ENCODE assay signal across 8 cellular contexts in genomic region chr22:25564320-25564978, GRCh38. TPM values are rescaled to one million over a fixed set of nuclear protein-coding genes. Genes with fewer than 3 reads are reported as not detected.
DNase-seq lines count a peak whose midpoint lies in the region; TF ChIP-seq lines count a peak whose summit lies in the region.

GRK3 (plus strand) TSS chr22:25564675; CDS start chr22:25565041, 366 bp downstream.

- H4K8ac ChIP-seq in mesendoderm (ENCODE audit: low read depth, low read length), result no peak within 1 kb of the TSS

- no peak within 1 kb of the TSS for H4K5ac ChIP-seq in mesendoderm (ENCODE audit: low read length)

- H3K4ac ChIP-seq in mesendoderm (ENCODE audit: low read depth, low read length), result no peak within 1 kb of the TSS

- H3K9ac ChIP-seq in ES-I3 (ENCODE audit: low read depth, low read length), result peak within 1 kb of the TSS; percentile 77
- peak within 1 kb of the TSS; percentile 74 for H3K9ac ChIP-seq in mesendoderm (ENCODE audit: low read length)

- no peaks in the 10 kb centered on the region for H3K79me1 ChIP-seq in mesendoderm (ENCODE audit: low read length)

- peak within 1 kb of the TSS; percentile 70 for H3K18ac ChIP-seq in mesendoderm (ENCODE audit: low read length)

- H2BK120ac ChIP-seq in mesendoderm (ENCODE audit: low read depth, low read length), result no peak within 1 kb of the TSS

- peak within 1 kb of the TSS; percentile 86 for H3K56ac ChIP-seq in mesendoderm (ENCODE audit: low read length)

- no peak within 1 kb of the TSS for H2BK5ac ChIP-seq in mesendoderm (ENCODE audit: low read length)

- H3K4me2 ChIP-seq in mesendoderm (ENCODE audit: low read length), result peak within 1 kb of the TSS; percentile 97

- H3K4me3 ChIP-seq in mesendoderm (ENCODE audit: low read length), result peak within 1 kb of the TSS; percentile 69

- H3K27ac ChIP-seq in mesendoderm (ENCODE audit: low read depth, low read length), result no peak within 1 kb of the TSS

- WGBS in mesendoderm (ENCODE audit: extremely low coverage, insufficient coverage, low lambda C conversion rate), result no CpG with 5 or more reads among the region's 73 CpGs

- peaks cover 21% of the 10 kb centered on the region for H3K4me1 ChIP-seq in ES-I3 (ENCODE audit: insufficient read depth, low read length)
- H3K4me1 ChIP-seq in mesendoderm (ENCODE audit: control insufficient read depth, low read depth, low read length), result no peaks in the 10 kb centered on the region

- no peak within 1 kb of the TSS for H2BK15ac ChIP-seq in mesendoderm (replicated peaks; ENCODE audit: low read depth)

- H3K23ac ChIP-seq in mesendoderm (ENCODE audit: low read length), result no peak within 1 kb of the TSS

- H3K27me3 ChIP-seq in mesendoderm (ENCODE audit: insufficient read depth, low read length, poor library complexity), result peaks cover 4% of the 10 kb centered on the region

- no peaks in the 10 kb centered on the region for H3K9me3 ChIP-seq in ES-I3 (ENCODE audit: control insufficient read depth, insufficient read depth, low read length)

- H2AK5ac ChIP-seq in mesendoderm (ENCODE audit: low read length), result no peak within 1 kb of the TSS

- H3K36me3 ChIP-seq in ES-I3 (ENCODE audit: insufficient read depth, low read length), result no peaks in the 10 kb centered on the region
- no peaks in the 10 kb centered on the region for H3K36me3 ChIP-seq in mesendoderm (ENCODE audit: control insufficient read depth, insufficient read depth, low read length)

- no peaks in the 10 kb centered on the region for H3K79me2 ChIP-seq in mesendoderm (ENCODE audit: control insufficient read depth, insufficient read depth, low read length)

- POLR2A ChIA-PET in HEK293T (lab: Yijun Ruan, JAX), result interaction anchor here (0.8 to 1.1 kb wide), 3 partner anchors 10 to 117 kb away, joined by 3 read pairs; no protein-coding TSS in a partner anchor

- DNase-seq in HEK293T (ENCODE audit: extremely low spot score), result peak; percentile 77
- DNase-seq in NCI-H1930 (lab: John Stamatoyannopoulos, UW), result peak; percentile 55 to 78
- DNase-seq in activated CD4-positive, alpha-beta T cell treated with anti-CD3 and anti-CD28 coated beads, Interleukin-2, amount 50 U/mL, for 24 hours (ENCODE audit: low read depth in 1 of 2, low spot score in 1 of 2), result peak; percentile 28 to 33
- DNase-seq in effector CD4-positive, alpha-beta T cell, result peak; percentile 15
- DNase-seq in mesendoderm, result peak; percentile 78
- peak; percentile 51 for DNase-seq in stimulated activated CD8-positive, alpha-beta memory T cell treated with anti-CD3 and anti-CD28 coated beads, Interleukin-15, amount 100 ng/mL, for 4 hours (ENCODE audit: low read depth in 2 of 2)
- DNase-seq in OCI-M2 (lab: John Stamatoyannopoulos, UW; ENCODE audit: unreplicated experiment), result no peak

- CTCF ChIA-PET in HEK293T (lab: Yijun Ruan, JAX), result no interaction called here

TF ChIP-seq in HEK293T, 16 proteins besides CTCF, POLR2A, EP300 and RAD21:
- TF ChIP-seq LEF1 (IDR thresholded peaks at IDR 0.05; ENCODE audit: borderline replicate concordance), result no peak
- TF ChIP-seq FOXM1 (IDR thresholded peaks at IDR 0.05; ENCODE audit: borderline replicate concordance), result no peak
- no peak for TF ChIP-seq SUZ12 (IDR thresholded peaks at IDR 0.05)
- no peak for TF ChIP-seq CTBP1 (IDR thresholded peaks at IDR 0.05; ENCODE audit: borderline replicate concordance)
- no peak for TF ChIP-seq L3MBTL2 (conservative IDR thresholded peaks at IDR 0.05)
- no peak for TF ChIP-seq SP1 (IDR thresholded peaks at IDR 0.05)
- no peak for TF ChIP-seq ZNF384 (IDR thresholded peaks at IDR 0.05)
- no peak for TF ChIP-seq TARDBP (IDR thresholded peaks at IDR 0.05)
- TF ChIP-seq PKNOX1 (IDR thresholded peaks at IDR 0.05), result no peak
- no peak for TF ChIP-seq HDGF (IDR thresholded peaks at IDR 0.05; ENCODE audit: borderline replicate concordance)
- TF ChIP-seq ELF4 (IDR thresholded peaks at IDR 0.05), result no peak
- no peak for TF ChIP-seq BHLHE40 (IDR thresholded peaks at IDR 0.05; ENCODE audit: borderline replicate concordance)
- no peak for TF ChIP-seq NFRKB (IDR thresholded peaks at IDR 0.05)
- no peak for TF ChIP-seq FOXK2 (IDR thresholded peaks at IDR 0.05)
TF ChIP-seq in HEK293T: peak in this region for 0.

RNA-seq across cellular contexts. Expression of gene GRK3, which starts in this region (rescaled TPM):
- 6.8 TPM for polyA plus RNA-seq in mesendoderm (2013, experiment 1 of 2)
- 6.8 TPM for polyA plus RNA-seq in mesendoderm (2013, experiment 2 of 2)
